ENCODE assay signal across 8 cellular contexts in genomic region chr17:30104575-30105339, GRCh38. TPM values are rescaled to one million over a fixed set of nuclear protein-coding genes. Genes with fewer than 3 reads are reported as not detected.
DNase-seq lines count a peak whose midpoint lies in the region; ATAC-seq, FAIRE-seq and TF ChIP-seq lines count a peak whose summit lies in the region.

No MANE protein-coding gene starts in this region.

- H3K27ac Mint-ChIP-seq in astrocyte (ENCODE audit: unreplicated experiment): no peak overlapping the region

- peak overlapping the region; percentile 79 for H3K4me3 Mint-ChIP-seq in astrocyte (ENCODE audit: unreplicated experiment)

- H4K20me1 ChIP-seq in BLaER1 treated with 17β-estradiol and CSF1 and Interleukin-3, amounts not matched to agents 10 nM and 100 nM: no peaks in the 10 kb centered on the region
- no peaks in the 10 kb centered on the region for H4K20me1 ChIP-seq in astrocyte (ENCODE audit: insufficient read depth, low read length)
- no peaks in the 10 kb centered on the region for H4K20me1 ChIP-seq in hepatocyte (ENCODE audit: insufficient read depth, poor library complexity, severe bottlenecking)

- peak; percentile 96 for FAIRE-seq in astrocyte (lab: Jason Lieb, UNC)

- no peaks in the 10 kb centered on the region for H3K9me2 ChIP-seq in hepatocyte (replicated peaks; ENCODE audit: insufficient read depth)

- TF ChIP-seq POLR2A in vagina (IDR thresholded peaks at IDR 0.05): no peak

- ATAC-seq in GM21619 (IDR thresholded peaks at IDR 0.05; ENCODE audit: unreplicated experiment): peak; percentile 62

- H3K4me3 ChIP-seq in BLaER1 treated with 17β-estradiol and CSF1 and Interleukin-3, amounts not matched to agents 10 nM and 100 nM: peak overlapping the region; percentile 26 to 49 (median 40); a peak in 18 of 20 replicates
- H3K4me3 ChIP-seq in astrocyte (ENCODE audit: insufficient read depth, low read depth, low read length) (peak overlapping the region; percentile 67), hepatocyte (peak overlapping the region; percentile 24), rectal smooth muscle tissue (ENCODE audit: low read length) (peak overlapping the region; percentile 74), vagina (peak overlapping the region; percentile 32 to 34)

- 22% methylated on average over 29 of the region's 29 CpGs for WGBS in hepatocyte (ENCODE audit: low lambda C conversion rate, missing lambda C conversion rate)

- no peaks in the 10 kb centered on the region for H3K9me3 Mint-ChIP-seq in astrocyte (ENCODE audit: unreplicated experiment)

- no peaks in the 10 kb centered on the region for H3K9me3 ChIP-seq in BLaER1 treated with 17β-estradiol and CSF1 and Interleukin-3, amounts not matched to agents 10 nM and 100 nM (replicated peaks in 1 of 11)
- no peaks in the 10 kb centered on the region for H3K9me3 ChIP-seq in astrocyte (ENCODE audit: insufficient read depth, low read depth, low read length)
- H3K9me3 ChIP-seq in hepatocyte (ENCODE audit: low read depth): no peaks in the 10 kb centered on the region
- no peaks in the 10 kb centered on the region for H3K9me3 ChIP-seq in vagina

- H3K79me2 ChIP-seq in astrocyte (ENCODE audit: insufficient read depth, low read length) (no peaks in the 10 kb centered on the region), hepatocyte (no peaks in the 10 kb centered on the region)

- intact Hi-C loops in vagina (cut with DNase I): no loop called here

- TF ChIP-seq CTCF in astrocyte (IDR thresholded peaks at IDR 0.05; ENCODE audit: insufficient read depth, low read depth, low read length) (peak; percentile 97), hepatocyte (IDR thresholded peaks at IDR 0.05; ENCODE audit: poor library complexity) (peak; percentile 95), vagina (IDR thresholded peaks at IDR 0.05) (peak; percentile 83 to 90 (median 87))

- H3K27me3 Mint-ChIP-seq in astrocyte (ENCODE audit: low read depth, unreplicated experiment): no peaks in the 10 kb centered on the region

- peak; percentile 76 for DNase-seq in NCI-H1694 (lab: John Stamatoyannopoulos, UW)
- peak; percentile 16 to 69 (median 54) for DNase-seq in T-helper 2 cell
- peak; percentile 52 for DNase-seq in astrocyte (ENCODE audit: low read depth)
- peak; percentile 91 for DNase-seq in hepatocyte (ENCODE audit: low spot score)
- DNase-seq in vagina (ENCODE audit: extremely low spot score in 2 of 2): no peak

- H3K4me1 ChIP-seq in BLaER1 treated with 17β-estradiol and CSF1 and Interleukin-3, amounts not matched to agents 10 nM and 100 nM: peaks cover 0 to 27% (median 16%) of the 10 kb centered on the region in 10 experiments; a peak in 18 of 20 replicates
- H3K4me1 ChIP-seq in astrocyte (ENCODE audit: insufficient read depth, low read length): no peaks in the 10 kb centered on the region
- no peaks in the 10 kb centered on the region for H3K4me1 ChIP-seq in hepatocyte (ENCODE audit: insufficient read depth)
- no peaks in the 10 kb centered on the region for H3K4me1 ChIP-seq in rectal smooth muscle tissue (ENCODE audit: control insufficient read depth, insufficient read depth, low read length)
- peaks cover 6% of the 10 kb centered on the region for H3K4me1 ChIP-seq in vagina

- peak overlapping the region; percentile 53 to 78 (median 73); a peak in 20 of 22 replicates for H3K9ac ChIP-seq in BLaER1 treated with 17β-estradiol and CSF1 and Interleukin-3, amounts not matched to agents 10 nM and 100 nM
- H3K9ac ChIP-seq in astrocyte (ENCODE audit: low read length) (peak overlapping the region; percentile 67), rectal smooth muscle tissue (ENCODE audit: low read length) (no peak overlapping the region)

- no peaks in the 10 kb centered on the region for H3K4me1 Mint-ChIP-seq in astrocyte (ENCODE audit: low read depth, unreplicated experiment)

- peak overlapping the region; percentile 67 to 92 (median 82) for H3K27ac ChIP-seq in BLaER1 treated with 17β-estradiol and CSF1 and Interleukin-3, amounts not matched to agents 10 nM and 100 nM
- H3K27ac ChIP-seq in astrocyte (ENCODE audit: low read depth, low read length) (peak overlapping the region; percentile 45), hepatocyte (peak overlapping the region; percentile 43), rectal smooth muscle tissue (ENCODE audit: low read depth, low read length) (no peak overlapping the region), vagina (peak overlapping the region; percentile 40)

- H3K36me3 Mint-ChIP-seq in astrocyte (ENCODE audit: low read depth, unreplicated experiment): no peaks in the 10 kb centered on the region

- H3K27me3 ChIP-seq in BLaER1 treated with 17β-estradiol and CSF1 and Interleukin-3, amounts not matched to agents 10 nM and 100 nM: no peaks in the 10 kb centered on the region
- peaks cover 4% of the 10 kb centered on the region for H3K27me3 ChIP-seq in astrocyte (ENCODE audit: insufficient read depth, low read length)
- H3K27me3 ChIP-seq in hepatocyte: no peaks in the 10 kb centered on the region
- H3K27me3 ChIP-seq in rectal smooth muscle tissue (ENCODE audit: control insufficient read depth, insufficient read depth, low read length): no peaks in the 10 kb centered on the region
- H3K27me3 ChIP-seq in vagina: no peaks in the 10 kb centered on the region

- H3K4me2 ChIP-seq in BLaER1 treated with 17β-estradiol and CSF1 and Interleukin-3, amounts not matched to agents 10 nM and 100 nM: peak overlapping the region; percentile 34 to 86 (median 70); a peak in 21 of 22 replicates
- H3K4me2 ChIP-seq in astrocyte (ENCODE audit: low read length) (peak overlapping the region; percentile 89), hepatocyte (peak overlapping the region; percentile 70)

- H3K36me3 ChIP-seq in BLaER1 treated with 17β-estradiol and CSF1 and Interleukin-3, amounts not matched to agents 10 nM and 100 nM: no peaks in the 10 kb centered on the region
- H3K36me3 ChIP-seq in astrocyte (ENCODE audit: insufficient read depth, low read length): no peaks in the 10 kb centered on the region
- H3K36me3 ChIP-seq in hepatocyte (replicated peaks; ENCODE audit: insufficient read depth, low read depth): no peaks in the 10 kb centered on the region
- no peaks in the 10 kb centered on the region for H3K36me3 ChIP-seq in rectal smooth muscle tissue (ENCODE audit: control insufficient read depth, insufficient read depth, low read length)
- no peaks in the 10 kb centered on the region for H3K36me3 ChIP-seq in vagina

- H2AFZ ChIP-seq in astrocyte (ENCODE audit: low read depth, low read length): peak overlapping the region; percentile 93
- peak overlapping the region; percentile 73 for H2AFZ ChIP-seq in hepatocyte

RNA-seq across cellular contexts. Expression of gene NSRP1, which starts 11.9 kb away (rescaled TPM):
- total RNA-seq in astrocyte (17.0 and 17.7 TPM in 2 replicates), hepatocyte (7.8 and 8.6 TPM in 2 replicates), vagina (17.4 TPM)
- polyA plus RNA-seq in hepatocyte: 36.1 and 39.2 TPM in 2 replicates

Comparison
In these comparisons a context has a peak if more than half of its experiments do, and no peak if none do; other contexts are left out.
1. H3K4me3 ChIP-seq: peak in every context shown above with its lines; median percentile 74 in rectal smooth muscle tissue; 67 in astrocyte; 40 in BLaER1 treated with 17β-estradiol and CSF1 and Interleukin-3, amounts not matched to agents 10 nM and 100 nM; 33 in vagina; 24 in hepatocyte.
2. DNase-seq: peak in NCI-H1694 (single experiment), T-helper 2 cell (5 of 5), astrocyte (single experiment) and hepatocyte (single experiment); none in vagina (0 of 2).
3. Peak in every context shown above with its lines, with median percentiles within 50 percentile points of each other: H3K4me2 ChIP-seq and CTCF ChIP-seq.